In the genomic region with DNA sequence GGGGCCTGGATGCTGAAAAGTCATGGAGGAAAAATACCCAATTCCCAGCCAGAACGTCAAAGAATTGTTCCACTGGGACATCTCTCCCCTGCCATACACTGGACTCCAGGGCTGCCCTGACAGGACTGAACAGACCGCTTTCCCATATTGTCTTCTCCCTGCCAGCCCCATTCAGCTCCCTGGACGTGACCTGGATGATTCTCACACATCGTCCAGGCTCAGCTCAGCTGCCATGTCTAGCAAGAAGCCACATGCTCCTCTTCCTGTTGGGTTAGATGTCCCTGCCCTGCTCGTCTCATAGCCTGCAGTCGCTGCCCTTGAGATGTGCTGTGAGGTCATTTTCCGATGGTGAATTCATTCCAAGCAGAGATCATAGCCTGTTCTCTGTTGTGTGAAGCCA, we compare ENCODE assay signal across 32 cellular contexts. TPM values are rescaled to one million over a fixed set of nuclear protein-coding genes. Genes with fewer than 3 reads are reported as not detected.
"Had no signal": no experiment of that assay in that cellular context is flagged by ENCODE, and none has a peak within 500 bp of the region (broad histone marks: within the 10 kb centered on the region; RNA-seq: fewer than 3 reads in every experiment).

No MANE protein-coding gene starts in this region.

- ATAC-seq: activated naive CD8-positive, alpha-beta T cell treated with anti-CD3 and anti-CD28 coated beads, Interleukin-2, amount 50 U/mL, for 24 hours; gastroesophageal sphincter; WTC11 had no signal

- H3K27ac Mint-ChIP-seq: activated CD4-positive, alpha-beta memory T cell treated with anti-CD3 and anti-CD28 coated beads, Interleukin-2, amount 10 ng/mL, durations not matched to agents 7 days and 5 days; activated CD4-positive, alpha-beta T cell treated with anti-CD3 and anti-CD28 coated beads, Interleukin-2, amount 10 ng/mL, durations not matched to agents 7 days and 5 days; activated naive CD4-positive, alpha-beta T cell treated with anti-CD3 and anti-CD28 coated beads for 36 hours; activated naive CD4-positive, alpha-beta T cell treated with anti-CD3 and anti-CD28 coated beads, Interleukin-2, amount 50 U/mL, for 24 hours; activated naive CD8-positive, alpha-beta T cell treated with anti-CD3 and anti-CD28 coated beads for 36 hours; activated naive CD8-positive, alpha-beta T cell treated with anti-CD3 and anti-CD28 coated beads, Interleukin-2, amount 50 U/mL, for 24 hours; activated T-helper 1 cell treated with anti-CD3 and anti-CD28 coated beads, Interleukin-12 subunit alpha, Interleukin-12 subunit beta, Interleukin-2, Interleukin-4 antibody, amounts not matched to agents 30 ng/mL and 10 ng/mL and 1 ng/mL, durations not matched to agents 14 hours and 24 hours and 36 hours; activated T-helper 2 cell treated with anti-CD3 and anti-CD28 coated beads, Interferon-gamma antibody, Interleukin-2, Interleukin-4, amounts not matched to agents 10 μg/mL and 5 μg/mL and 100 μg/mL, durations not matched to agents 14 hours and 24 hours and 36 hours; brain; WTC11 had no signal

- H3K27me3 Mint-ChIP-seq: activated naive CD8-positive, alpha-beta T cell treated with anti-CD3 and anti-CD28 coated beads for 36 hours; brain had no signal

- H3K4me1 Mint-ChIP-seq: activated CD4-positive, alpha-beta memory T cell treated with anti-CD3 and anti-CD28 coated beads, Interleukin-2, amount 10 ng/mL, durations not matched to agents 7 days and 5 days; activated CD4-positive, alpha-beta T cell treated with anti-CD3 and anti-CD28 coated beads, Interleukin-2, amount 10 ng/mL, durations not matched to agents 7 days and 5 days; activated naive CD4-positive, alpha-beta T cell treated with anti-CD3 and anti-CD28 coated beads, Interleukin-2, amount 50 U/mL, for 24 hours; activated naive CD8-positive, alpha-beta T cell treated with anti-CD3 and anti-CD28 coated beads for 36 hours; activated naive CD8-positive, alpha-beta T cell treated with anti-CD3 and anti-CD28 coated beads, Interleukin-2, amount 50 U/mL, for 24 hours; WTC11 had no signal

- H3K36me3 Mint-ChIP-seq: activated naive CD4-positive, alpha-beta T cell treated with anti-CD3 and anti-CD28 coated beads, Interleukin-2, amount 50 U/mL, for 24 hours; activated naive CD8-positive, alpha-beta T cell treated with anti-CD3 and anti-CD28 coated beads for 36 hours; brain; WTC11 had no signal

- H3K4me3 Mint-ChIP-seq: activated CD4-positive, alpha-beta memory T cell treated with anti-CD3 and anti-CD28 coated beads, Interleukin-2, amount 10 ng/mL, durations not matched to agents 7 days and 5 days; activated CD4-positive, alpha-beta T cell treated with anti-CD3 and anti-CD28 coated beads, Interleukin-2, amount 10 ng/mL, durations not matched to agents 7 days and 5 days; activated naive CD4-positive, alpha-beta T cell treated with anti-CD3 and anti-CD28 coated beads for 36 hours; activated naive CD4-positive, alpha-beta T cell treated with anti-CD3 and anti-CD28 coated beads, Interleukin-2, amount 50 U/mL, for 24 hours; activated naive CD8-positive, alpha-beta T cell treated with anti-CD3 and anti-CD28 coated beads for 36 hours; activated naive CD8-positive, alpha-beta T cell treated with anti-CD3 and anti-CD28 coated beads, Interleukin-2, amount 50 U/mL, for 24 hours; activated T-helper 1 cell treated with anti-CD3 and anti-CD28 coated beads, Interleukin-12 subunit alpha, Interleukin-12 subunit beta, Interleukin-2, Interleukin-4 antibody, amounts not matched to agents 30 ng/mL and 10 ng/mL and 1 ng/mL, durations not matched to agents 14 hours and 24 hours and 36 hours; brain; WTC11 had no signal

- DNase-seq: activated CD4-positive, alpha-beta memory T cell treated with anti-CD3 and anti-CD28 coated beads, Interleukin-2, amount 10 ng/mL, durations not matched to agents 7 days and 5 days; activated CD4-positive, alpha-beta T cell treated with anti-CD3 and anti-CD28 coated beads for 1 hour; activated CD4-positive, alpha-beta T cell treated with anti-CD3 and anti-CD28 coated beads for 4 hours; activated CD4-positive, alpha-beta T cell treated with anti-CD3 and anti-CD28 coated beads, Interleukin-2, amount 10 ng/mL, durations not matched to agents 7 days and 5 days; activated CD4-positive, alpha-beta T cell treated with anti-CD3 and anti-CD28 coated beads, Interleukin-2, amount 50 U/mL, for 4 hours; activated effector memory CD4-positive, alpha-beta T cell treated with anti-CD3 and anti-CD28 coated beads, Interleukin-2, amount 50 U/mL, for 16 hours; activated naive CD4-positive, alpha-beta T cell treated with anti-CD3 and anti-CD28 coated beads for 36 hours; activated naive CD8-positive, alpha-beta T cell treated with anti-CD3 and anti-CD28 coated beads for 36 hours; activated naive CD8-positive, alpha-beta T cell treated with anti-CD3 and anti-CD28 coated beads, Interleukin-2, amount 50 U/mL, for 24 hours; activated T-cell treated with anti-CD3 and anti-CD28 coated beads, Interleukin-2, amount 50 U/mL, for 1 hour; activated T-cell treated with anti-CD3 and anti-CD28 coated beads, Interleukin-2, amount 50 U/mL, for 48 hours; central memory CD4-positive, alpha-beta T cell; cerebellar nuclear complex; colonic mucosa; effector memory CD4-positive, alpha-beta T cell; erythroblast; esophagus squamous epithelium; foreskin melanocyte; T-helper 2 cell had no signal

- H3K9me3 Mint-ChIP-seq: activated CD4-positive, alpha-beta memory T cell treated with anti-CD3 and anti-CD28 coated beads, Interleukin-2, amount 10 ng/mL, durations not matched to agents 7 days and 5 days; activated CD4-positive, alpha-beta T cell treated with anti-CD3 and anti-CD28 coated beads, Interleukin-2, amount 10 ng/mL, durations not matched to agents 7 days and 5 days; activated naive CD4-positive, alpha-beta T cell treated with anti-CD3 and anti-CD28 coated beads for 36 hours; activated naive CD4-positive, alpha-beta T cell treated with anti-CD3 and anti-CD28 coated beads, Interleukin-2, amount 50 U/mL, for 24 hours; activated naive CD8-positive, alpha-beta T cell treated with anti-CD3 and anti-CD28 coated beads for 36 hours; activated naive CD8-positive, alpha-beta T cell treated with anti-CD3 and anti-CD28 coated beads, Interleukin-2, amount 50 U/mL, for 24 hours; activated T-helper 1 cell treated with anti-CD3 and anti-CD28 coated beads, Interleukin-12 subunit alpha, Interleukin-12 subunit beta, Interleukin-2, Interleukin-4 antibody, amounts not matched to agents 30 ng/mL and 10 ng/mL and 1 ng/mL, durations not matched to agents 14 hours and 24 hours and 36 hours; activated T-helper 2 cell treated with anti-CD3 and anti-CD28 coated beads, Interferon-gamma antibody, Interleukin-2, Interleukin-4, amounts not matched to agents 10 μg/mL and 5 μg/mL and 100 μg/mL, durations not matched to agents 14 hours and 24 hours and 36 hours had no signal

RNA-seq across cellular contexts. Expression of gene FOXI1, which starts 37.4 kb away (rescaled TPM):
- total RNA-seq: activated CD4-positive, alpha-beta memory T cell treated with anti-CD3 and anti-CD28 coated beads, Interleukin-2, amount 10 ng/mL, durations not matched to agents 7 days and 5 days; activated CD4-positive, alpha-beta T cell treated with anti-CD3 and anti-CD28 coated beads, Interleukin-2, amount 10 ng/mL, durations not matched to agents 7 days and 5 days; activated naive CD4-positive, alpha-beta T cell treated with anti-CD3 and anti-CD28 coated beads for 36 hours; activated naive CD8-positive, alpha-beta T cell treated with anti-CD3 and anti-CD28 coated beads for 36 hours; activated T-helper 1 cell treated with anti-CD3 and anti-CD28 coated beads, Interleukin-12 subunit alpha, Interleukin-12 subunit beta, Interleukin-2, Interleukin-4 antibody, amounts not matched to agents 30 ng/mL and 10 ng/mL and 1 ng/mL, durations not matched to agents 14 hours and 24 hours and 36 hours; activated T-helper 2 cell treated with anti-CD3 and anti-CD28 coated beads, Interferon-gamma antibody, Interleukin-2, Interleukin-4, amounts not matched to agents 10 μg/mL and 5 μg/mL and 100 μg/mL, durations not matched to agents 14 hours and 24 hours and 36 hours; ascending aorta; cardiac muscle cell; dermis microvascular lymphatic vessel endothelial cell; esophagus squamous epithelium; fibroblast of lung; fibroblast of villous mesenchyme; gastroesophageal sphincter; glomerular endothelial cell; T-helper 1 cell treated with Interleukin-12 subunit alpha and Interleukin-12 subunit beta and Interleukin-4 antibody, amounts not matched to agents 30 ng/mL and 1 ng/mL, for 36 hours; WTC11 had no signal
